27 cellular contexts compared by ENCODE assay signal in the genomic region with DNA sequence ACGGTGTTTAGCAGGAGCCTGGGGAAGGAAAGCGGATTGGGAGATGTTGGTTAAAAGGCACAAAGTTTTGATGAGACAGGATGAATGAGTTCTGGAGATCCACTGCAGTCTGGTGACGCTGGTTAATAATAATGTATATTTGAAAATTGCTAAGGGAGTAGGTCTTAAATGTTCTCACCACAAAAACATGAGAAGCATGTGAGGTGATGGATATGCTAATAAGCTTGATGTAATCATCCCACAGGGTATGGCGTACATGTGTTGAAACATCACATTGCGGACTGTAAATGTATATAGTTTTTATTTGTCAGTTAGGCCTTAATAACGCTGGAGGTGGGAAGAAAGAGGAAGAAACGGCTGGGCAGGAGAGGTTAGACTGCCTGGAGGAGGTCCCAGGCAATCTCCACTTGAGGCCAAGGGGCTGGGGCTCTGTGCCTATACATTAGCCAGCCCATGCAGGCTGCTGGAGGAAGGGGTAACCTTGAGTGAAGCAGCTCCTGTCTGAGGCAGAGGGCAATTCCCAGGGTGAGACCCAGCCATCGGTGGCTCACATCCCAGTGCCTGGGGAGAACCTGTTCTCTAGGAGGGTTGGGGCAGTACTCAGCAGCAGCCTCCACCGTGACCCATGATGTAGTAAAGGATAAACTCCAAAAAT.
"Had no signal": no experiment of that assay in that cellular context is flagged by ENCODE, and none has a peak within 500 bp of the region (broad histone marks: within the 10 kb centered on the region; RNA-seq: fewer than 3 reads in every experiment).

No MANE protein-coding gene starts in this region.

- H3K36me3 ChIP-seq: adrenal gland, gastrocnemius medialis, neural progenitor cell, spleen, suprapubic skin, transverse colon, uterus had no signal

- H3K4me2 ChIP-seq: hepatocyte, neural progenitor cell had no signal

- ATAC-seq: gastrocnemius medialis, left cardiac atrium, natural killer cell, right cardiac atrium, T-helper 17 cell had no signal

- DNase-seq: activated CD4-positive, alpha-beta memory T cell treated with anti-CD3 and anti-CD28 coated beads for 36 hours; activated CD4-positive, alpha-beta T cell treated with anti-CD3 and anti-CD28 coated beads, Interleukin-2, amount 10 ng/mL, durations not matched to agents 24 days and 14 days; activated CD4-positive, CD25-positive, alpha-beta regulatory T cell treated with anti-CD3 and anti-CD28 coated beads, Interleukin-2, amount 50 U/mL, for 72 hours; activated CD8-positive, alpha-beta memory T cell treated with anti-CD3 and anti-CD28 coated beads, Interleukin-2, amount 50 U/mL, for 4 hours; activated effector memory CD4-positive, alpha-beta T cell treated with anti-CD3 and anti-CD28 coated beads, Interleukin-2, amount 50 U/mL, for 16 hours; activated naive CD4-positive, alpha-beta T cell treated with anti-CD3 and anti-CD28 coated beads for 36 hours; activated naive CD8-positive, alpha-beta T cell treated with anti-CD3 and anti-CD28 coated beads for 36 hours; activated T-cell treated with anti-CD3 and anti-CD28 coated beads, Interleukin-2, amount 50 U/mL, for 1 hour; adrenal gland; aorta; caudate nucleus; endodermal cell; gastrocnemius medialis; islet precursor cell; left cardiac atrium; natural killer cell; occipital lobe; right cardiac atrium; spleen; stimulated activated naive CD4-positive, alpha-beta T cell; T-helper 17 cell; T1000; transverse colon; uterus had no signal

- H3K27me3 ChIP-seq: adrenal gland, gastrocnemius medialis, hepatocyte, neural progenitor cell, spleen, suprapubic skin, transverse colon, uterus had no signal

- H3K9me3 ChIP-seq: adrenal gland, gastrocnemius medialis, suprapubic skin, transverse colon, uterus had no signal

- H3K79me2 ChIP-seq: hepatocyte had no signal

- H3K27ac ChIP-seq: adrenal gland, gastrocnemius medialis, hepatocyte, neural progenitor cell, spleen, suprapubic skin, transverse colon, uterus had no signal

- H3K4me1 ChIP-seq: adrenal gland, gastrocnemius medialis, neural progenitor cell, spleen, suprapubic skin, transverse colon, uterus had no signal

- H3K9ac ChIP-seq: neural progenitor cell had no signal

- H3K4me3 ChIP-seq: adrenal gland, gastrocnemius medialis, hepatocyte, neural progenitor cell, spleen, suprapubic skin, transverse colon, uterus had no signal

- H2AFZ ChIP-seq: hepatocyte, neural progenitor cell had no signal
